8 cellular contexts compared by ENCODE assay signal in the genomic region with DNA sequence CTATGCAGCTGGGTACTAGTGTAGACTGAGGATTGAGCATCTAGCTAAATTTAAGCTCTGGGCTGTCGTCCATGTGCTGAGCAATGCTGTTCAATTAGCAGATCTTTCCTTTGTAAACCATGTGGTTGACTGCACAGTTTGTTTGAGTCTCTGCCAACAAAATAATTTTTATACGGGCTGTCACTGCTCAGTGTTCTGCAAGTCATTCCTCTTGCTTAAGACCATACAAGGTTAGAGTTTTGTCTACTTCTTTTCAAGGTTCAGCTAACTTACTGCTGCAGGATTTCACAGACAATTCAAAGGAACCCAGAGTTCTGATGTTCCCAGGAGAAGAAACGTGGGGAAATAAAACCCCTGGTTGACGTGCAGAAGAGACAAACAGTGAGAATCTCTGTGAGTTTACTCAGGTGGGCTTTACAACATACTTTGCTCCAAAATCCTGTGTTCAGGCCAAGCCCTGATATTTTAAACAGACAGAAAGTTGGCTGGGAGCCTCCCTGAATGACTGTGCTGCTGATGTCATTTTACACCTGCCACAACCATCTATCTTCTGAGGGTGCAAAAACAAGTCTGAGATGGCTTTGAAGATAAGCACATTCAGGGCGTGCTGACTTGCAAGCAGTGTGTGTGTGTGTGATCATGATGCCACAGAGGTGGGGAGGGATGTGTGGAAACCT.
DNase-seq lines count a peak whose midpoint lies in the region; ATAC-seq, FAIRE-seq and TF ChIP-seq lines count a peak whose summit lies in the region.

No MANE protein-coding gene starts in this region.

- no peak for TF ChIP-seq RAD21 in K562 (CRISPR knock-in tag; conservative IDR thresholded peaks at IDR 0.05 in 1 of 2, IDR thresholded peaks at IDR 0.05 in 1 of 2)

- no peak overlapping the region for H3K4me3 ChIP-seq in K562
- no peak overlapping the region for H3K4me3 ChIP-seq in keratinocyte (ENCODE audit: control insufficient read depth in 2 of 3, extremely low read depth in 1 of 3, insufficient read depth in 2 of 3, low read depth in 1 of 3, low read length in 3 of 3)
- peak overlapping the region; percentile 29 for H3K4me3 ChIP-seq in thoracic aorta

- H3K36me3 ChIP-seq in K562 (ENCODE audit: control insufficient read depth, insufficient read depth, low read length) (no peaks in the 10 kb centered on the region), keratinocyte (ENCODE audit: control insufficient read depth in 2 of 2, extremely low read depth in 1 of 2, insufficient read depth in 2 of 2, low read length in 2 of 2) (no peaks in the 10 kb centered on the region), thoracic aorta (no peaks in the 10 kb centered on the region)

- H3K27ac ChIP-seq in K562 (ENCODE audit: extremely low read depth, low read depth, low read length), result no peak overlapping the region
- H3K27ac ChIP-seq in keratinocyte (ENCODE audit: control insufficient read depth, insufficient read depth, low read length), result peak overlapping the region; percentile 31
- peak overlapping the region; percentile 75 to 97 for H3K27ac ChIP-seq in thoracic aorta

- TF ChIP-seq CTCF in CD14-positive monocyte (IDR thresholded peaks at IDR 0.05) (no peak), K562 (IDR thresholded peaks at IDR 0.05 in 2 of 3, conservative IDR thresholded peaks at IDR 0.05 in 1 of 3; ENCODE audit: insufficient read depth in 2 of 3, low read depth in 1 of 3, low read length in 3 of 3) (no peak), keratinocyte (optimal IDR thresholded peaks at IDR 0.05 in 1 of 3, IDR thresholded peaks at IDR 0.05 in 1 of 3, conservative IDR thresholded peaks at IDR 0.05 in 1 of 3; ENCODE audit: extremely low read depth in 1 of 3, insufficient read depth in 2 of 3, low read length in 3 of 3) (no peak), thoracic aorta (IDR thresholded peaks at IDR 0.05) (no peak)

- intact Hi-C loops in CD14-positive monocyte (cut with micrococcal nuclease), result no loop called here
- intact Hi-C loops in K562 (cut with micrococcal nuclease), result no loop called here

- no peak overlapping the region for H3K4me2 ChIP-seq in K562 (ENCODE audit: insufficient read depth, low read length)
- peak overlapping the region; percentile 59 for H3K4me2 ChIP-seq in keratinocyte (ENCODE audit: control insufficient read depth, extremely low read depth, insufficient read depth, low read depth, low read length)

- no peaks in the 10 kb centered on the region for H3K9me3 ChIP-seq in K562 (replicated peaks; ENCODE audit: control insufficient read depth, insufficient read depth, low read depth, low read length)
- H3K9me3 ChIP-seq in keratinocyte (ENCODE audit: control insufficient read depth, low read depth, low read length), result no peaks in the 10 kb centered on the region
- H3K9me3 ChIP-seq in thoracic aorta, result no peaks in the 10 kb centered on the region

- H4K20me1 ChIP-seq in K562 (replicated peaks; ENCODE audit: control insufficient read depth, insufficient read depth, low read length) (0 out of 2 replicates have a peak, but pooled peaks cover 3% of the 10 kb centered on the region), keratinocyte (ENCODE audit: control insufficient read depth, extremely low read depth, insufficient read depth, low read length) (no peaks in the 10 kb centered on the region)

- DNase-seq in CD14-positive monocyte (ENCODE audit: low spot score) (no peak), M059J (ENCODE audit: low read depth) (peak; percentile 88), K562 (ENCODE audit: extremely low read depth in 1 of 4, low spot score in 3 of 4) (peak in 1 of 4 experiments; percentile 6), keratinocyte (ENCODE audit: low read depth, low spot score) (no peak), thoracic aorta (ENCODE audit: low spot score) (peak; percentile 62), T1000 (lab: John Stamatoyannopoulos, UW) (no peak)

- no TSS peak for BruUV-seq in K562 (replicated peaks; lab: Mats Ljungman, UMichigan)

- ATAC-seq in K562 (no peak; the same call in 2 of the 3 replicates), thoracic aorta (ENCODE audit: insufficient number of reproducible peaks, low FRiP score, low read depth) (peak; percentile 95), GM21367 (IDR thresholded peaks at IDR 0.05; ENCODE audit: unreplicated experiment) (no peak), HG03457 (IDR thresholded peaks at IDR 0.05; ENCODE audit: unreplicated experiment) (no peak)

- no peak for TF ChIP-seq POLR2A in K562 (conservative IDR thresholded peaks at IDR 0.05)

- H3K9me1 ChIP-seq in K562 (ENCODE audit: control insufficient read depth, insufficient read depth, low read length), result no peaks in the 10 kb centered on the region
- no peaks in the 10 kb centered on the region for H3K9me1 ChIP-seq in keratinocyte (ENCODE audit: control insufficient read depth, extremely low read depth, insufficient read depth, low read length)

- peaks cover 23% of the 10 kb centered on the region for H3K4me1 Mint-ChIP-seq in CD14-positive monocyte

- WGBS in K562 (ENCODE audit: insufficient coverage, low coverage, missing lambda C conversion rate), result 2% methylated on average over 5 of the region's 5 CpGs

- CTCF ChIA-PET in K562 (lab: Yijun Ruan, JAX; ENCODE audit: low intra/inter-chr PET ratio), result no interaction called here

- peaks cover 0 to 5% (median 0%) of the 10 kb centered on the region in 7 donors for H3K9me3 Mint-ChIP-seq in CD14-positive monocyte

- H3K79me2 ChIP-seq in K562 (ENCODE audit: control insufficient read depth, insufficient read depth, low read length) (no peaks in the 10 kb centered on the region), keratinocyte (ENCODE audit: control insufficient read depth, insufficient read depth, low read length) (no peaks in the 10 kb centered on the region)

- dilution Hi-C loops in keratinocyte (cut with MboI; ENCODE audit: extremely low pct_ligation_motif_present, low sequenced_read_pairs), result no loop called here

- peak overlapping the region in 4 of 7 donors; percentile 15 to 79 (median 61) for H3K27ac Mint-ChIP-seq in CD14-positive monocyte

- peaks cover 1 to 9% (median 5%) of the 10 kb centered on the region in 3 donors for H3K27me3 Mint-ChIP-seq in CD14-positive monocyte (ENCODE audit: low read depth in 3 of 3)

- H3K4me1 ChIP-seq in K562 (replicated peaks in 1 of 2; ENCODE audit: control insufficient read depth in 2 of 2, insufficient read depth in 2 of 2, low read length in 2 of 2) (no peaks in the 10 kb centered on the region), keratinocyte (ENCODE audit: control insufficient read depth, extremely low read depth, insufficient read depth, low read length) (peaks cover 26% of the 10 kb centered on the region), thoracic aorta (ENCODE audit: control insufficient read depth in 1 of 2, low read depth in 2 of 2) (peaks cover 0 to 54% of the 10 kb centered on the region in 2 donors)

- H2AFZ ChIP-seq in K562 (ENCODE audit: low read depth, low read length), result no peak overlapping the region
- H2AFZ ChIP-seq in keratinocyte (ENCODE audit: control insufficient read depth, low read length), result no peak overlapping the region

- FAIRE-seq in K562 (lab: Jason Lieb, UNC) (no peak), keratinocyte (lab: Jason Lieb, UNC) (peak; percentile 90)

- no peaks in the 10 kb centered on the region for H3K36me3 Mint-ChIP-seq in CD14-positive monocyte

- POLR2A ChIA-PET in K562 (lab: Yijun Ruan, JAX), result no interaction called here

- in situ Hi-C loops in K562 (cut with MboI), result no loop called here

- H3K9ac ChIP-seq in K562 (ENCODE audit: insufficient read depth in 1 of 2, low read depth in 2 of 2, low read length in 2 of 2) (no peak overlapping the region), keratinocyte (ENCODE audit: control insufficient read depth, extremely low read depth, insufficient read depth, low read length) (no peak overlapping the region)

- no peak for TF ChIP-seq EP300 in K562 (IDR thresholded peaks at IDR 0.05; ENCODE audit: low read length)

- peaks cover 0 to 14% of the 10 kb centered on the region in 2 experiments; a peak in 3 of 5 replicates for H3K27me3 ChIP-seq in K562 (ENCODE audit: control insufficient read depth in 2 of 2, insufficient read depth in 2 of 2, low read length in 2 of 2)
- H3K27me3 ChIP-seq in keratinocyte (ENCODE audit: control insufficient read depth, extremely low read depth, insufficient read depth, low read length), result no peaks in the 10 kb centered on the region
- H3K27me3 ChIP-seq in thoracic aorta (replicated peaks; ENCODE audit: insufficient read depth), result no peaks in the 10 kb centered on the region

- H3K4me3 Mint-ChIP-seq in CD14-positive monocyte, result no peak overlapping the region

TF ChIP-seq in K562, 482 proteins besides CTCF, POLR2A, EP300 and RAD21 (continues in another document):
- TF ChIP-seq ESRRB (CRISPR knock-in tag; IDR thresholded peaks at IDR 0.05; ENCODE audit: borderline replicate concordance) (no peak), RBM39 (optimal IDR thresholded peaks at IDR 0.05; ENCODE audit: low read depth, low read length) (no peak), CEBPG (CRISPR knock-in tag; IDR thresholded peaks at IDR 0.05) (no peak), CEBPG (tag; conservative IDR thresholded peaks at IDR 0.05 in 1 of 2, IDR thresholded peaks at IDR 0.05 in 1 of 2) (peak in 1 of 2 experiments; percentile 69; a peak in 2 of 4 replicates), PRDM10 (IDR thresholded peaks at IDR 0.05; ENCODE audit: partially characterized antibody) (no peak)

Comparison
In these comparisons a context has a peak if more than half of its experiments do, and no peak if none do; other contexts are left out.
1. DNase-seq: peak in M059J (single experiment) and thoracic aorta (single experiment); none in CD14-positive monocyte (single experiment), keratinocyte (single experiment) and T1000 (single experiment).